In the genomic region with DNA sequence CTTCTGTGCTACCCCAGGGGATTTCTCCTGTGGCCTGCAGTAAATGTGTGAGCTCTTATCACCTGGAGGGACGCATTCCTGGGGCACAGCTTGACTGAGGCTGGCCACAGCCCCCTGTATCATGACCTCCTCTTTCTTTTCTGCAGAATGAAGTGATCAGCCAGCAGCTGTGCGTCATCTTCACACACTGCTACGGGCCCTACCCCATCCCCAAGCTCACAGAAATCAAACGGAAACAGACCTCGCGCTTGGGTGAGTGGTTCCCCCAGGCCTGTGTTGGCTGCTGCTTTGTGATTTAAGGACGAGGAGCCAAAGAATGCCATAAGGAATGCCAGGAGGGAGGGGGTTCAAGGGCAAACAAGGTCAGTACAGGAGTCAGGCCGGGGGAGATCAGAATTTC, we compare ENCODE assay signal across 22 cellular contexts. TPM values are rescaled to one million over a fixed set of nuclear protein-coding genes. Genes with fewer than 3 reads are reported as not detected.
DNase-seq lines count a peak whose midpoint lies in the region; ATAC-seq and TF ChIP-seq lines count a peak whose summit lies in the region.
"Had no signal": no experiment of that assay in that cellular context is flagged by ENCODE, and none has a peak within 500 bp of the region (broad histone marks: within the 10 kb centered on the region; RNA-seq: fewer than 3 reads in every experiment).

No MANE protein-coding gene starts in this region.

- H2BK120ac ChIP-seq in IMR-90 (ENCODE audit: low read depth, low read length), result no peak overlapping the region

- no peak overlapping the region for H3K4me3 Mint-ChIP-seq in Calu3 (ENCODE audit: low read depth, unreplicated experiment)
- H3K4me3 Mint-ChIP-seq: activated naive CD4-positive, alpha-beta T cell treated with anti-CD3 and anti-CD28 coated beads for 36 hours; naive B cell had no signal

- DNase-seq in IMR-90 (peak; percentile 52), choroid plexus epithelial cell (ENCODE audit: low read depth) (peak; percentile 40), iPS-NIHi11 (ENCODE audit: low spot score) (peak; percentile 44), sciatic nerve (ENCODE audit: low spot score) (no peak), Calu3 (no peak), T-helper 2 cell (no peak), SKM-1 (lab: John Stamatoyannopoulos, UW; ENCODE audit: unreplicated experiment) (no peak)
- no peak for DNase-seq in stimulated activated CD4-positive, alpha-beta T cell treated with anti-CD3 and anti-CD28 coated beads, Interleukin-2, amount 100 ng/mL, for 24 hours
- DNase-seq: activated naive CD4-positive, alpha-beta T cell treated with anti-CD3 and anti-CD28 coated beads for 36 hours; colonic mucosa; gastrocnemius medialis; GM23248; Kasumi-1; naive B cell; NCI-H1436; NCI-H748 treated with DMSO at 0.1 percent for 48 hours; SIG-M5; stimulated activated CD4-positive, alpha-beta T cell treated with anti-CD3 and anti-CD28 coated beads, Interleukin-1b, Interleukin-23, amount 100 ng/mL, for 48 hours; stimulated activated naive CD4-positive, alpha-beta T cell treated with Interleukin-2 at 50 U/mL for 16 hours; T-helper 1 cell; transverse colon had no signal

- no peak overlapping the region for H2BK5ac ChIP-seq in IMR-90 (ENCODE audit: low read depth, low read length, poor library complexity, severe bottlenecking)

- no TSS peak for BruUV-seq in IMR-90 (replicated peaks; lab: Mats Ljungman, UMichigan)
- no TSS peak for BruUV-seq in Calu3 (replicated peaks; lab: Mats Ljungman, UMichigan)

- TF ChIP-seq CTCF in IMR-90 (conservative IDR thresholded peaks at IDR 0.05; ENCODE audit: low read depth, low read length) (no peak), choroid plexus epithelial cell (conservative IDR thresholded peaks at IDR 0.05; ENCODE audit: low read depth, low read length) (no peak), Calu3 (IDR thresholded peaks at IDR 0.05; ENCODE audit: unreplicated experiment) (no peak)

- H3K9me1 ChIP-seq in IMR-90 (ENCODE audit: insufficient read depth, low read length), result 0 out of 2 replicates have a peak, but pooled peaks cover 2% of the 10 kb centered on the region

- no peak overlapping the region for H3K4me3 ChIP-seq in IMR-90 (ENCODE audit: insufficient read depth, low read depth, low read length)
- H3K4me3 ChIP-seq in choroid plexus epithelial cell (ENCODE audit: low read depth, low read length), result no peak overlapping the region
- H3K4me3 ChIP-seq: ascending aorta, colonic mucosa, gastrocnemius medialis, GM23248, transverse colon had no signal

- peak overlapping the region; percentile 44 for H2AFZ ChIP-seq in IMR-90 (replicated peaks; ENCODE audit: low read length, poor library complexity)
- H2AFZ ChIP-seq: GM23248 had no signal

- peaks cover 2% of the 10 kb centered on the region for H3K9me3 Mint-ChIP-seq in Calu3 (ENCODE audit: low read depth, unreplicated experiment)
- H3K9me3 Mint-ChIP-seq: activated naive CD4-positive, alpha-beta T cell treated with anti-CD3 and anti-CD28 coated beads for 36 hours had no signal

- POLR2A ChIA-PET in IMR-90 (lab: Charles Lee; ENCODE audit: unreplicated experiment), result no interaction called here

- no peak overlapping the region for H2BK15ac ChIP-seq in IMR-90 (ENCODE audit: low read depth, low read length)

- in situ Hi-C loops in IMR-90 (cut with MboI; ENCODE audit: low sequenced_read_pairs), result no loop called here

- no peaks in the 10 kb centered on the region for H3K9me3 ChIP-seq in IMR-90 (ENCODE audit: control insufficient read depth, insufficient read depth, low read length)
- H3K9me3 ChIP-seq: ascending aorta, colonic mucosa, gastrocnemius medialis, transverse colon had no signal

- TF ChIP-seq POLR2A in IMR-90 (IDR thresholded peaks at IDR 0.05; ENCODE audit: low read depth, low read length), result no peak

- no peaks in the 10 kb centered on the region for H3K36me3 Mint-ChIP-seq in Calu3 (ENCODE audit: insufficient read depth, unreplicated experiment)

- no peak overlapping the region for H4K5ac ChIP-seq in IMR-90 (ENCODE audit: low read depth, low read length)

- no CpG with 5 or more reads among the region's 8 CpGs for WGBS in IMR-90 (ENCODE audit: extremely low coverage in 2 of 2, insufficient read length in 1 of 2), 2 experiments

- H3K4ac ChIP-seq in IMR-90 (ENCODE audit: low read depth, low read length), result no peak overlapping the region

- no peaks in the 10 kb centered on the region for H3K36me3 ChIP-seq in IMR-90 (ENCODE audit: control insufficient read depth, insufficient read depth, low read length)
- H3K36me3 ChIP-seq: ascending aorta, colonic mucosa, gastrocnemius medialis, transverse colon had no signal

- H2BK20ac ChIP-seq in IMR-90 (ENCODE audit: low read depth, low read length), result no peak overlapping the region

- peaks cover 2% of the 10 kb centered on the region; the same call in 1 of the 2 replicates for H3K4me1 ChIP-seq in IMR-90 (ENCODE audit: control insufficient read depth, insufficient read depth, low read length)
- H3K4me1 ChIP-seq: ascending aorta, colonic mucosa, gastrocnemius medialis, transverse colon had no signal

- no peaks in the 10 kb centered on the region for H3K79me1 ChIP-seq in IMR-90 (ENCODE audit: low read depth in 1 of 2, low read length in 2 of 2)

- no peak overlapping the region for H3K23ac ChIP-seq in IMR-90 (ENCODE audit: low read depth, low read length)

- dilution Hi-C loops in IMR-90 (cut with HindIII; ENCODE audit: low sequenced_read_pairs, unreplicated experiment), result no loop called here

- no peak overlapping the region for H2AK5ac ChIP-seq in IMR-90 (ENCODE audit: low read depth, low read length)

- H2AK9ac ChIP-seq in IMR-90 (replicated peaks; ENCODE audit: low read depth, low read length, poor library complexity), result no peak overlapping the region

- H4K8ac ChIP-seq in IMR-90 (ENCODE audit: low read depth in 2 of 2, low read length in 2 of 2), result no peak overlapping the region

- H3K18ac ChIP-seq in IMR-90 (ENCODE audit: low read depth, low read length), result no peak overlapping the region

- TF ChIP-seq RAD21 in IMR-90 (IDR thresholded peaks at IDR 0.05; ENCODE audit: low read length), result no peak

- H3K4me1 Mint-ChIP-seq in Calu3 (ENCODE audit: low read depth, unreplicated experiment), result no peaks in the 10 kb centered on the region
- H3K4me1 Mint-ChIP-seq: naive B cell had no signal

- ATAC-seq in IMR-90 (ENCODE audit: low read depth) (peak; percentile 54; the same call in 1 of the 2 replicates), sciatic nerve (peak; percentile 22)
- ATAC-seq: gastrocnemius medialis had no signal

- no peak overlapping the region for H3K14ac ChIP-seq in IMR-90 (replicated peaks; ENCODE audit: low read depth, low read length)

- intact Hi-C loops in IMR-90 (cut with micrococcal nuclease) (no loop called here), sciatic nerve (cut with DNase I) (no loop called here), Calu3 (cut with micrococcal nuclease; ENCODE audit: unreplicated experiment) (no loop called here)

- H4K91ac ChIP-seq in IMR-90 (ENCODE audit: insufficient read depth, low read depth, low read length), result no peak overlapping the region

- no peak overlapping the region for H3K27ac Mint-ChIP-seq in Calu3 (ENCODE audit: unreplicated experiment)
- H3K27ac Mint-ChIP-seq: activated naive CD4-positive, alpha-beta T cell treated with anti-CD3 and anti-CD28 coated beads for 36 hours had no signal

- no peak overlapping the region for H3K27ac ChIP-seq in IMR-90 (ENCODE audit: insufficient read depth, low read length)
- H3K27ac ChIP-seq: ascending aorta, colonic mucosa, gastrocnemius medialis, GM23248, transverse colon had no signal

- CTCF ChIA-PET in IMR-90 (lab: Yijun Ruan, JAX), result no interaction called here
- CTCF ChIA-PET in Calu3 (lab: Charles Lee), result no interaction called here

- no peak overlapping the region for H3K4me2 ChIP-seq in IMR-90 (ENCODE audit: low read depth, low read length)

- H3K56ac ChIP-seq in IMR-90 (ENCODE audit: extremely low read depth, insufficient read depth, low read length), result no peak overlapping the region

- H3K27me3 Mint-ChIP-seq in Calu3 (ENCODE audit: unreplicated experiment), result peaks cover 73% of the 10 kb centered on the region

- no peak overlapping the region for H3K9ac ChIP-seq in IMR-90 (ENCODE audit: low read depth, low read length)
- H3K9ac ChIP-seq: GM23248 had no signal

- no peaks in the 10 kb centered on the region for H3K27me3 ChIP-seq in IMR-90 (ENCODE audit: control insufficient read depth, insufficient read depth, low read length)
- H3K27me3 ChIP-seq: ascending aorta, colonic mucosa, gastrocnemius medialis had no signal

- H4K20me1 ChIP-seq in IMR-90 (ENCODE audit: insufficient read depth, low read length), result no peaks in the 10 kb centered on the region

TF ChIP-seq in IMR-90, 13 proteins besides CTCF, POLR2A, EP300 and RAD21:
- TF ChIP-seq BHLHE40 (IDR thresholded peaks at IDR 0.05; ENCODE audit: low read depth, low read length), result no peak
- no peak for TF ChIP-seq MXI1 (IDR thresholded peaks at IDR 0.05; ENCODE audit: borderline replicate concordance, low read depth, low read length)
- no peak for TF ChIP-seq RCOR1 (IDR thresholded peaks at IDR 0.05; ENCODE audit: insufficient replicate concordance, low read length)
- no peak for TF ChIP-seq SMC3 (IDR thresholded peaks at IDR 0.05; ENCODE audit: low read depth, low read length)
- TF ChIP-seq RFX5 (IDR thresholded peaks at IDR 0.05; ENCODE audit: low read depth, low read length), result no peak
- TF ChIP-seq CHD1 (IDR thresholded peaks at IDR 0.05; ENCODE audit: low read depth, low read length), result no peak
- TF ChIP-seq CEBPB (IDR thresholded peaks at IDR 0.05; ENCODE audit: low read depth, low read length), result no peak
- TF ChIP-seq, protein P1, sequence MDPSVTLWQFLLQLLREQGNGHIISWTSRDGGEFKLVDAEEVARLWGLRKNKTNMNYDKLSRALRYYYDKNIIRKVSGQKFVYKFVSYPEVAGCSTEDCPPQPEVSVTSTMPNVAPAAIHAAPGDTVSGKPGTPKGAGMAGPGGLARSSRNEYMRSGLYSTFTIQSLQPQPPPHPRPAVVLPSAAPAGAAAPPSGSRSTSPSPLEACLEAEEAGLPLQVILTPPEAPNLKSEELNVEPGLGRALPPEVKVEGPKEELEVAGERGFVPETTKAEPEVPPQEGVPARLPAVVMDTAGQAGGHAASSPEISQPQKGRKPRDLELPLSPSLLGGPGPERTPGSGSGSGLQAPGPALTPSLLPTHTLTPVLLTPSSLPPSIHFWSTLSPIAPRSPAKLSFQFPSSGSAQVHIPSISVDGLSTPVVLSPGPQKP (IDR thresholded peaks at IDR 0.05; ENCODE audit: borderline replicate concordance, low read depth, low read length), result no peak
- TF ChIP-seq MAZ (IDR thresholded peaks at IDR 0.05; ENCODE audit: borderline replicate concordance, low read depth, low read length), result no peak
- no peak for TF ChIP-seq MAFK (IDR thresholded peaks at IDR 0.05; ENCODE audit: low read depth, low read length)

RNA-seq across cellular contexts. Expression of a gene that starts 50.5 kb away (rescaled TPM):
- total RNA-seq in IMR-90 (2012; rRNA removed) (179 and 341 TPM in 2 replicates), sciatic nerve (26.5 TPM), Calu3 (2022) (52.7 and 60.5 TPM in 2 replicates)
- 97.7 and 143 TPM in 2 replicates for polyA plus RNA-seq in IMR-90 (2012; rRNA removed)
- 119 and 121 TPM in 2 replicates for polyA plus RNA-seq in IMR-90 (2012; cell fraction: cytosol; rRNA removed)
- 99.8 and 211 TPM in 2 replicates for polyA plus RNA-seq in IMR-90 (2012; cell fraction: nucleus; rRNA removed; ENCODE audit: low replicate concordance)

Comparison
In these comparisons a context has a peak if more than half of its experiments do, and no peak if none do; other contexts are left out.
1. DNase-seq: peak in IMR-90 (single experiment), choroid plexus epithelial cell (single experiment) and iPS-NIHi11 (single experiment); none in sciatic nerve (single experiment), Calu3 (single experiment), stimulated activated CD4-positive, alpha-beta T cell treated with anti-CD3 and anti-CD28 coated beads, Interleukin-2, amount 100 ng/mL, for 24 hours (0 of 2), T-helper 2 cell (0 of 5) and SKM-1 (single experiment).